In genomic region chr9:134642385-134643181, GRCh38 we compare ENCODE assay signal across 7 cellular contexts. TPM values are rescaled to one million over a fixed set of nuclear protein-coding genes. Genes with fewer than 3 reads are reported as not detected.
DNase-seq lines count a peak whose midpoint lies in the region; ATAC-seq and TF ChIP-seq lines count a peak whose summit lies in the region.

No MANE protein-coding gene starts in this region.

- H3K4me3 ChIP-seq in HUES48 (ENCODE audit: low read depth, low read length): peak overlapping the region; percentile 83
- H3K4me3 ChIP-seq in colonic mucosa: peak overlapping the region; percentile 41
- H3K4me3 ChIP-seq in lower leg skin (ENCODE audit: low read depth, poor library complexity, severe bottlenecking): no peak overlapping the region
- H3K4me3 ChIP-seq in thymus (ENCODE audit: low read length): peak overlapping the region; percentile 59

- no peak for ATAC-seq in GM21526 (IDR thresholded peaks at IDR 0.05; ENCODE audit: low FRiP score, unreplicated experiment)
- ATAC-seq in HG03159 (IDR thresholded peaks at IDR 0.05; ENCODE audit: unreplicated experiment): no peak

- no peak overlapping the region for H3K4me3 Mint-ChIP-seq in activated CD4-positive, alpha-beta memory T cell treated with anti-CD3 and anti-CD28 coated beads for 36 hours

- no peaks in the 10 kb centered on the region for H3K36me3 Mint-ChIP-seq in activated CD4-positive, alpha-beta memory T cell treated with anti-CD3 and anti-CD28 coated beads for 36 hours

- H3K4me1 ChIP-seq in HUES48 (ENCODE audit: control insufficient read depth, insufficient read depth, low read length) (peaks cover 15% of the 10 kb centered on the region; the same call in 1 of the 2 replicates), colonic mucosa (no peaks in the 10 kb centered on the region), thymus (ENCODE audit: control insufficient read depth, insufficient read depth, low read length) (no peaks in the 10 kb centered on the region)

- TF ChIP-seq CTCF in colonic mucosa (IDR thresholded peaks at IDR 0.05) (no peak), lower leg skin (IDR thresholded peaks at IDR 0.05) (no peak)

- H3K27me3 ChIP-seq in HUES48 (ENCODE audit: control insufficient read depth, insufficient read depth, low read length): peaks cover 12% of the 10 kb centered on the region
- peaks cover 17% of the 10 kb centered on the region for H3K27me3 ChIP-seq in colonic mucosa
- peaks cover 11% of the 10 kb centered on the region for H3K27me3 ChIP-seq in thymus (ENCODE audit: control insufficient read depth, insufficient read depth)

- no peak overlapping the region for H3K9ac ChIP-seq in HUES48 (ENCODE audit: low read depth, low read length)
- H3K9ac ChIP-seq in colonic mucosa (ENCODE audit: low read depth in 2 of 2, low read length in 2 of 2): peak overlapping the region; percentile 56 to 72

- no peaks in the 10 kb centered on the region for H3K9me3 Mint-ChIP-seq in activated CD4-positive, alpha-beta memory T cell treated with anti-CD3 and anti-CD28 coated beads for 36 hours

- H3K36me3 ChIP-seq in HUES48 (ENCODE audit: control insufficient read depth, insufficient read depth, low read length): no peaks in the 10 kb centered on the region
- no peaks in the 10 kb centered on the region for H3K36me3 ChIP-seq in colonic mucosa
- no peaks in the 10 kb centered on the region for H3K36me3 ChIP-seq in thymus (ENCODE audit: control insufficient read depth, insufficient read depth)

- peak; percentile 59 for DNase-seq in colonic mucosa
- peak; percentile 61 to 94 for DNase-seq in lower leg skin (ENCODE audit: low spot score in 2 of 2)
- no peak for DNase-seq in activated CD4-positive, alpha-beta memory T cell treated with anti-CD3 and anti-CD28 coated beads for 36 hours

- WGBS in lower leg skin, 2 donors: 3 to 9% methylated on average over 18 to 30 of the region's 37 CpGs
- 23% methylated on average over 37 of the region's 37 CpGs for WGBS in thymus

- POLR2A ChIA-PET in activated CD4-positive, alpha-beta memory T cell treated with anti-CD3 and anti-CD28 coated beads for 36 hours (lab: Charles Lee): no interaction called here

- H3K4me1 Mint-ChIP-seq in activated CD4-positive, alpha-beta memory T cell treated with anti-CD3 and anti-CD28 coated beads for 36 hours (ENCODE audit: low read depth): peaks cover 2% of the 10 kb centered on the region

- H3K27ac ChIP-seq in HUES48 (ENCODE audit: low read depth, low read length) (no peak overlapping the region), colonic mucosa (peak overlapping the region; percentile 76), thymus (ENCODE audit: low read depth) (no peak overlapping the region)

- CTCF ChIA-PET in activated CD4-positive, alpha-beta memory T cell treated with anti-CD3 and anti-CD28 coated beads for 36 hours (lab: Charles Lee): no interaction called here

- intact Hi-C loops in colonic mucosa (cut with DNase I): no loop called here
- intact Hi-C loops in lower leg skin (cut with DNase I; ENCODE audit: low total_unique reads): no loop called here
- intact Hi-C loops in activated CD4-positive, alpha-beta memory T cell treated with anti-CD3 and anti-CD28 coated beads for 36 hours (cut with micrococcal nuclease): loop anchor here (10.0 kb wide), 1 partner anchor 198 kb away; no protein-coding TSS in a partner anchor

- H3K27ac Mint-ChIP-seq in activated CD4-positive, alpha-beta memory T cell treated with anti-CD3 and anti-CD28 coated beads for 36 hours: no peak overlapping the region

- TF ChIP-seq POLR2A in lower leg skin (IDR thresholded peaks at IDR 0.05): no peak

- no peaks in the 10 kb centered on the region for H3K9me3 ChIP-seq in HUES48 (ENCODE audit: control insufficient read depth, insufficient read depth, low read length)
- no peaks in the 10 kb centered on the region for H3K9me3 ChIP-seq in colonic mucosa
- H3K9me3 ChIP-seq in thymus (ENCODE audit: control insufficient read depth): peaks cover 1% of the 10 kb centered on the region

- H3K27me3 Mint-ChIP-seq in activated CD4-positive, alpha-beta memory T cell treated with anti-CD3 and anti-CD28 coated beads for 36 hours: peaks cover 23% of the 10 kb centered on the region

RNA-seq across cellular contexts. Expression of gene COL5A1, which starts 1.0 kb away (rescaled TPM):
- 10 to 100 TPM; 10.9 to 21.7 TPM for total RNA-seq in colonic mucosa
- total RNA-seq in lower leg skin: 10 to 100 TPM in 2 of 4 donors, 1 to 10 TPM in 2; 8.4 to 14.7 (median 11.3) TPM
- 3.2 TPM for polyA plus RNA-seq in thymus
- total RNA-seq in activated CD4-positive, alpha-beta memory T cell treated with anti-CD3 and anti-CD28 coated beads for 36 hours: under 1 TPM; 0.12 to 0.19 TPM

Comparison
In these comparisons a context has a peak if more than half of its experiments do, and no peak if none do; other contexts are left out.
1. RNA of gene COL5A1, which starts 1.0 kb away (total RNA-seq): 10.9 to 21.7 TPM in colonic mucosa and 8.4 to 14.7 TPM in lower leg skin; 0.12 to 0.19 TPM in activated CD4-positive, alpha-beta memory T cell treated with anti-CD3 and anti-CD28 coated beads for 36 hours; every median in the first group is over 4 times any median in the second.